ENCODE assay signal across 7 cellular contexts in the genomic region with DNA sequence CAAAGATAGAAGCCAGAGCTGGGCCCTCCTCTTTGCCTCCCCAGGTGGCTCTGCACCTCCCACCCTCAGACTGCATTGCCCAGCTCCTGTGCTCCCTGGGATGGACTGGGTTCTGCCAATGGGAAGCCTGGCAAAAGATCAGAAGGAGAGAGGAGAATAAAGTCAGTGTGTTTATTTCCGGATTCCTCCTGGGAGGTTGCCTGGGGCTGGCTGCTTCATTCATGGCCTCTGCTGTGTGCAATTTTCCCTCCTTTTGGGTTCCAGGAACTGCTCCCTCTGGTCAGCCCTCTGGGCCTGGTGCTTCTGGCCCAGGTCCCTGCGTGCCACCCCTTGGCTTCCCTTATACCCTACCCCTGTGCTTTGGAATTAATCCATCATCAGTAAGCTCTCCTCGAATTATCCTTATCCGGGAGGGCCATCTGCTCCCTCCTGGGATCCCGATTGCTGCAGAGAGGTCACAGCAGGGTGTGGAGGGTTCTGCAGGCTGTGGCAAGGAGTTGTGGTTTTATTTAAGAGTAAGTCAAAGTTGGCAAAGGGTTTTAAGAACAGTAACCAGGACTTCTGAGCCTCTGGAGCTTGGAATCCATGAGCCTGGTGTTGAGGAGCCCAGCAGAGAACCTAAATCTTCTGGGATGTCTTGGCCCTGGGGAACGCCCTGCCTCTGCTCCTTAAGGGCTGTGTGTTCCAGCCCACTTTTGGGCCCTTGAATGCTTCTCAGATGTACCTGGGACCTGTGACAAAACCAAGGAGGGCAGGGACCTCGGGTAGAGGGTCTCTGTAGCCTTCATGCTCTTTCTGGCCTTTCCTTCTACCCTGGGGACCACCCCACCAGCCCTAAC. TPM values are rescaled to one million over a fixed set of nuclear protein-coding genes. Genes with fewer than 3 reads are reported as not detected.
DNase-seq lines count a peak whose midpoint lies in the region; ATAC-seq and TF ChIP-seq lines count a peak whose summit lies in the region.

No MANE protein-coding gene starts in this region.

- H2AK9ac ChIP-seq in IMR-90 (replicated peaks; ENCODE audit: low read depth, low read length, poor library complexity) = peak overlapping the region; percentile 89

- POLR2A ChIA-PET in IMR-90 (lab: Charles Lee; ENCODE audit: unreplicated experiment) = no interaction called here

- no peak overlapping the region for H3K4me3 ChIP-seq in IMR-90 (ENCODE audit: insufficient read depth, low read depth, low read length)
- no peak overlapping the region for H3K4me3 ChIP-seq in heart right ventricle
- H3K4me3 ChIP-seq in thyroid gland (replicated peaks in 1 of 3) = no peak overlapping the region

- peak overlapping the region; percentile 51; the same call in 1 of the 2 replicates for H3K23ac ChIP-seq in IMR-90 (ENCODE audit: low read depth, low read length)

- TF ChIP-seq POLR2A in IMR-90 (IDR thresholded peaks at IDR 0.05; ENCODE audit: low read depth, low read length) = no peak
- TF ChIP-seq POLR2A in thyroid gland (IDR thresholded peaks at IDR 0.05) = no peak

- H4K8ac ChIP-seq in IMR-90 (ENCODE audit: low read depth in 2 of 2, low read length in 2 of 2) = peak overlapping the region; percentile 41 to 92; a peak in 3 of 4 replicates

- H3K9me3 ChIP-seq in IMR-90 (ENCODE audit: control insufficient read depth, insufficient read depth, low read length) = no peaks in the 10 kb centered on the region
- no peaks in the 10 kb centered on the region for H3K9me3 ChIP-seq in heart right ventricle
- no peaks in the 10 kb centered on the region for H3K9me3 ChIP-seq in thyroid gland

- H2BK20ac ChIP-seq in IMR-90 (ENCODE audit: low read depth, low read length) = peak overlapping the region; percentile 84

- DNase-seq in IMR-90 = no peak
- DNase-seq in amniotic epithelial cell (ENCODE audit: low read depth) = peak; percentile 9
- no peak for DNase-seq in heart right ventricle
- DNase-seq in thyroid gland = peak in 1 of 2 donors; percentile 20
- no peak for DNase-seq in DMS153 treated with DMSO at 0.1 percent for 48 hours (lab: John Stamatoyannopoulos, UW; ENCODE audit: unreplicated experiment)

- no peak for TF ChIP-seq CTCF in IMR-90 (conservative IDR thresholded peaks at IDR 0.05; ENCODE audit: low read depth, low read length)
- TF ChIP-seq CTCF in heart right ventricle (IDR thresholded peaks at IDR 0.05) = no peak
- TF ChIP-seq CTCF in thyroid gland (IDR thresholded peaks at IDR 0.05) = no peak

- CTCF ChIA-PET in IMR-90 (lab: Yijun Ruan, JAX) = interaction anchor here (0.6 to 1.0 kb wide), 2 partner anchors 1130 to 1920 kb away, joined by 3 read pairs; no protein-coding TSS in a partner anchor

- peak overlapping the region; percentile 22; the same call in 1 of the 2 replicates for H3K56ac ChIP-seq in IMR-90 (ENCODE audit: extremely low read depth, insufficient read depth, low read length)

- peak; percentile 43 for ATAC-seq in IMR-90 (ENCODE audit: low read depth)
- ATAC-seq in heart right ventricle = peak in 7 of 8 donors; percentile 13 to 45 (median 34)
- no peak for ATAC-seq in HG02642 (IDR thresholded peaks at IDR 0.05; ENCODE audit: poor library complexity, unreplicated experiment)
- ATAC-seq in HG02678 (IDR thresholded peaks at IDR 0.05; ENCODE audit: unreplicated experiment) = no peak

- H3K9ac ChIP-seq in IMR-90 (ENCODE audit: low read depth, low read length) = no peak overlapping the region

- H3K27me3 ChIP-seq in IMR-90 (ENCODE audit: control insufficient read depth, insufficient read depth, low read length) (no peaks in the 10 kb centered on the region), heart right ventricle (no peaks in the 10 kb centered on the region), thyroid gland (no peaks in the 10 kb centered on the region)

- no TSS peak for BruUV-seq in IMR-90 (replicated peaks; lab: Mats Ljungman, UMichigan)

- peak overlapping the region; percentile 22 for H3K4me2 ChIP-seq in IMR-90 (ENCODE audit: low read depth, low read length)

- H2BK15ac ChIP-seq in IMR-90 (ENCODE audit: low read depth, low read length) = peak overlapping the region; percentile 91

- H3K36me3 ChIP-seq in IMR-90 (ENCODE audit: control insufficient read depth, insufficient read depth, low read length) (no peaks in the 10 kb centered on the region), heart right ventricle (no peaks in the 10 kb centered on the region), thyroid gland (no peaks in the 10 kb centered on the region)

- in situ Hi-C loops in IMR-90 (cut with MboI; ENCODE audit: low sequenced_read_pairs) = loop anchor here (25.0 kb wide), 1 partner anchor 842 kb away; no protein-coding TSS in a partner anchor

- H4K20me1 ChIP-seq in IMR-90 (ENCODE audit: insufficient read depth, low read length) = no peaks in the 10 kb centered on the region

- dilution Hi-C loops in IMR-90 (cut with HindIII; ENCODE audit: low sequenced_read_pairs, unreplicated experiment) = no loop called here

- peak overlapping the region; percentile 36 for H3K14ac ChIP-seq in IMR-90 (replicated peaks; ENCODE audit: low read depth, low read length)

- H2BK120ac ChIP-seq in IMR-90 (ENCODE audit: low read depth, low read length) = peak overlapping the region; percentile 89

- H4K5ac ChIP-seq in IMR-90 (ENCODE audit: low read depth, low read length) = peak overlapping the region; percentile 27

- H3K4ac ChIP-seq in IMR-90 (ENCODE audit: low read depth, low read length) = peak overlapping the region; percentile 48

- peak overlapping the region; percentile 72 for H2BK5ac ChIP-seq in IMR-90 (ENCODE audit: low read depth, low read length, poor library complexity, severe bottlenecking)

- H2AK5ac ChIP-seq in IMR-90 (ENCODE audit: low read depth, low read length) = peak overlapping the region; percentile 76

- H4K91ac ChIP-seq in IMR-90 (ENCODE audit: insufficient read depth, low read depth, low read length) = peak overlapping the region; percentile 75

- peak overlapping the region; percentile 65 for H3K18ac ChIP-seq in IMR-90 (ENCODE audit: low read depth, low read length)

- H3K9me1 ChIP-seq in IMR-90 (ENCODE audit: insufficient read depth, low read length) = peaks cover 8% of the 10 kb centered on the region; the same call in 1 of the 2 replicates

- no CpG with 5 or more reads among the region's 7 CpGs for WGBS in IMR-90 (ENCODE audit: extremely low coverage in 2 of 2, insufficient read length in 1 of 2), 2 experiments
- 58 to 60% methylated on average over 7 of the region's 7 CpGs for WGBS in heart right ventricle, 2 donors
- WGBS in thyroid gland, 2 donors = 67 to 75% methylated on average over 7 of the region's 7 CpGs

- no peak for TF ChIP-seq RAD21 in IMR-90 (IDR thresholded peaks at IDR 0.05; ENCODE audit: low read length)

- intact Hi-C loops in IMR-90 (cut with micrococcal nuclease) (no loop called here), heart right ventricle (cut with DNase I) (no loop called here), thyroid gland (cut with DNase I) (no loop called here)

- peak overlapping the region; percentile 38 for H2AFZ ChIP-seq in IMR-90 (replicated peaks; ENCODE audit: low read length, poor library complexity)

- no peaks in the 10 kb centered on the region for H3K79me1 ChIP-seq in IMR-90 (ENCODE audit: low read depth in 1 of 2, low read length in 2 of 2)

- H3K4me1 ChIP-seq in IMR-90 (ENCODE audit: control insufficient read depth, insufficient read depth, low read length) (peaks cover 18% of the 10 kb centered on the region), heart right ventricle (peaks cover 0 to 16% (median 3%) of the 10 kb centered on the region in 9 donors), thyroid gland (peaks cover 19 to 21% of the 10 kb centered on the region in 2 donors)

- H3K27ac ChIP-seq in IMR-90 (ENCODE audit: insufficient read depth, low read length) (peak overlapping the region; percentile 71), heart right ventricle (peak overlapping the region in 2 of 10 donors; percentile 19 to 57), thyroid gland (peak overlapping the region; percentile 9 to 65 (median 14))

TF ChIP-seq in IMR-90, 13 proteins besides CTCF, POLR2A, EP300 and RAD21 (continues in another document):
- no peak for TF ChIP-seq CEBPB (IDR thresholded peaks at IDR 0.05; ENCODE audit: low read depth, low read length)
- TF ChIP-seq RFX5 (IDR thresholded peaks at IDR 0.05; ENCODE audit: low read depth, low read length) = no peak
- TF ChIP-seq SMC3 (IDR thresholded peaks at IDR 0.05; ENCODE audit: low read depth, low read length) = no peak
- TF ChIP-seq NFE2L2 (IDR thresholded peaks at IDR 0.05; ENCODE audit: low read depth, low read length) = no peak
- TF ChIP-seq BHLHE40 (IDR thresholded peaks at IDR 0.05; ENCODE audit: low read depth, low read length) = no peak
- TF ChIP-seq, protein P1, sequence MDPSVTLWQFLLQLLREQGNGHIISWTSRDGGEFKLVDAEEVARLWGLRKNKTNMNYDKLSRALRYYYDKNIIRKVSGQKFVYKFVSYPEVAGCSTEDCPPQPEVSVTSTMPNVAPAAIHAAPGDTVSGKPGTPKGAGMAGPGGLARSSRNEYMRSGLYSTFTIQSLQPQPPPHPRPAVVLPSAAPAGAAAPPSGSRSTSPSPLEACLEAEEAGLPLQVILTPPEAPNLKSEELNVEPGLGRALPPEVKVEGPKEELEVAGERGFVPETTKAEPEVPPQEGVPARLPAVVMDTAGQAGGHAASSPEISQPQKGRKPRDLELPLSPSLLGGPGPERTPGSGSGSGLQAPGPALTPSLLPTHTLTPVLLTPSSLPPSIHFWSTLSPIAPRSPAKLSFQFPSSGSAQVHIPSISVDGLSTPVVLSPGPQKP (IDR thresholded peaks at IDR 0.05; ENCODE audit: borderline replicate concordance, low read depth, low read length) = no peak
- TF ChIP-seq FOS (IDR thresholded peaks at IDR 0.05; ENCODE audit: low read depth, low read length) = no peak
- no peak for TF ChIP-seq CHD1 (IDR thresholded peaks at IDR 0.05; ENCODE audit: low read depth, low read length)

RNA-seq across cellular contexts. Expression of gene MMP2, which starts 8.2 kb away (rescaled TPM):
- total RNA-seq in IMR-90 (2012; rRNA removed) (164 and 240 TPM in 2 replicates), heart right ventricle (100 to 1,000 TPM in 5 of 10 donors, 10 to 100 TPM in 5; 42.3 to 157 (median 88.0) TPM), thyroid gland (100 to 1,000 TPM in 3 of 4 donors, 10 to 100 TPM in 1; 94.9 to 286 (median 216) TPM)
- polyA plus RNA-seq in IMR-90 (2012; rRNA removed) (567 and 574 TPM in 2 replicates), heart right ventricle (100 to 1,000 TPM in 1 of 2 donors, 10 to 100 TPM in 1; 36.1 to 119 TPM)
- polyA plus RNA-seq in IMR-90 (2012; cell fraction: cytosol; rRNA removed) = 665 and 744 TPM in 2 replicates
- polyA plus RNA-seq in IMR-90 (2012; cell fraction: nucleus; rRNA removed; ENCODE audit: low replicate concordance) = 209 and 252 TPM in 2 replicates

RNA-seq across cellular contexts. Expression of gene LPCAT2, which starts 38.1 kb away (rescaled TPM):
- total RNA-seq in IMR-90 (2012; rRNA removed) (8.6 and 15.6 TPM in 2 replicates), heart right ventricle (10 to 100 TPM in 1 of 10 donors, 1 to 10 TPM in 9; 4.7 to 10.9 (median 7.0) TPM), thyroid gland (100 to 1,000 TPM; 115 to 274 (median 214) TPM)
- polyA plus RNA-seq in IMR-90 (2012; rRNA removed) (6.0 and 8.7 TPM in 2 replicates), heart right ventricle (1 to 10 TPM; 4.0 to 8.1 TPM)
- polyA plus RNA-seq in IMR-90 (2012; cell fraction: cytosol; rRNA removed) = 3.1 and 7.7 TPM in 2 replicates
- polyA plus RNA-seq in IMR-90 (2012; cell fraction: nucleus; rRNA removed; ENCODE audit: low replicate concordance) = 16.6 and 16.7 TPM in 2 replicates

Comparison
In these comparisons a context has a peak if more than half of its experiments do, and no peak if none do; other contexts are left out.
1. ATAC-seq: peak in IMR-90 (single experiment) and heart right ventricle (7 of 8); none in HG02642 (single experiment) and HG02678 (single experiment).